Comparison of ENCODE assay signal across 14 cellular contexts in the genomic region with DNA sequence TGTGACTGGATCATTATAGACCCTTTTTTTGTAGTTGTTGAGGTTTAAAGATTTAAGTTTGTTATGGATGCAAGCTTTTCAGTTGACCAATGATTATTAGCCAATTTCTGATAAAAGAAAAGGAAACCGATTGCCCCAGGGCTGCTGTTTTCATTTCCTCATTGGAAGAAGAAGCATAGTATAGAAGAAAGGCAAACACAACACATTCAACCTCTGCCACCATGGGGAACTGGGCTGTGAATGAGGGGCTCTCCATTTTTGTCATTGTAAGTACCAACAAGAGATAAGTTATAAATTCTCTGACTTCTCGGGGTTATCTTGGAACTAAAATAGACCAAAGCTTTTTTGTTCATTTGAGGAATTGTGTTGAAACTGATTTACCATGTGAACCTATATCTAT. TPM values are rescaled to one million over a fixed set of nuclear protein-coding genes. Genes with fewer than 3 reads are reported as not detected.
A peak's percentile ranks its signal among the peaks of the same experiment; 100 is the strongest.
DNase-seq lines count a peak whose midpoint lies in the region; ATAC-seq, FAIRE-seq and TF ChIP-seq lines count a peak whose summit lies in the region.
"Had no signal": no experiment of that assay in that cellular context is flagged by ENCODE, and none has a peak within 500 bp of the region (broad histone marks: within the 10 kb centered on the region; RNA-seq: fewer than 3 reads in every experiment).

Gene CYBB, plus strand, starts transcription at position 203 of the 400 bp plus-strand sequence. Its CDS starts 19 bp downstream, at position 222.

- H3K4me3 Mint-ChIP-seq in natural killer cell = no peak within 1 kb of the TSS
- no peak within 1 kb of the TSS for H3K4me3 Mint-ChIP-seq in natural killer cell treated with Interleukin-12 subunit alpha and Interleukin-12 subunit beta and Interleukin-15 and Interleukin-18, amount 100 ng/mL, for 72 hours
- H3K4me3 Mint-ChIP-seq: activated naive CD4-positive, alpha-beta T cell treated with anti-CD3 and anti-CD28 coated beads, Interleukin-2, amount 50 U/mL, for 24 hours; endodermal cell had no signal

- no peaks in the 10 kb centered on the region for H3K27me3 ChIP-seq in lung (ENCODE audit: control insufficient read depth, insufficient read depth)
- H3K27me3 ChIP-seq: hepatocyte had no signal

- TF ChIP-seq POLR2A in NB4 (IDR thresholded peaks at IDR 0.05; ENCODE audit: extremely low read depth, insufficient read length) = no peak

- no peak for FAIRE-seq in HTR-8/SVneo (lab: Jason Lieb, UNC)

- H3K27ac ChIP-seq in lung (ENCODE audit: low read depth in 1 of 2, low read length in 1 of 2) = no peak within 1 kb of the TSS
- H3K27ac ChIP-seq: hepatocyte had no signal

- peaks cover 0 to 1% of the 10 kb centered on the region in 2 donors for H3K36me3 ChIP-seq in lung (ENCODE audit: control insufficient read depth in 2 of 2, insufficient read depth in 2 of 2, low read length in 2 of 2)

- DNase-seq in natural killer cell (no peak), NB4 (ENCODE audit: low read depth) (peak; percentile 50), lung (ENCODE audit: low spot score) (no peak), HTR-8/SVneo (ENCODE audit: insufficient read length, low spot score) (no peak), islet precursor cell (no peak)
- DNase-seq in natural killer cell treated with Interleukin-12 subunit alpha and Interleukin-12 subunit beta and Interleukin-15 and Interleukin-18, amount 100 ng/mL, for 72 hours (ENCODE audit: low spot score) = no peak
- DNase-seq in stimulated activated CD4-positive, alpha-beta T cell treated with anti-CD3 and anti-CD28 coated beads, Interleukin-4, amount 100 ng/mL, for 1 hour = no peak
- DNase-seq: activated CD4-positive, alpha-beta T cell treated with anti-CD3 and anti-CD28 coated beads, Interleukin-2, amount 50 U/mL, for 1 hour; endodermal cell; NCI-H2227 treated with DMSO at 0.1 percent for 48 hours had no signal

- no peaks in the 10 kb centered on the region for H3K4me1 ChIP-seq in lung (ENCODE audit: control insufficient read depth in 2 of 2, insufficient read depth in 2 of 2, low read length in 2 of 2)

- H3K9me3 Mint-ChIP-seq in natural killer cell = no peaks in the 10 kb centered on the region
- no peaks in the 10 kb centered on the region for H3K9me3 Mint-ChIP-seq in natural killer cell treated with Interleukin-12 subunit alpha and Interleukin-12 subunit beta and Interleukin-15 and Interleukin-18, amount 100 ng/mL, for 72 hours
- H3K9me3 Mint-ChIP-seq: activated naive CD4-positive, alpha-beta T cell treated with anti-CD3 and anti-CD28 coated beads, Interleukin-2, amount 50 U/mL, for 24 hours had no signal

- H3K4me1 Mint-ChIP-seq in natural killer cell = peaks cover 22% of the 10 kb centered on the region in 2 donors
- H3K4me1 Mint-ChIP-seq in natural killer cell treated with Interleukin-12 subunit alpha and Interleukin-12 subunit beta and Interleukin-15 and Interleukin-18, amount 100 ng/mL, for 72 hours (ENCODE audit: low read depth in 2 of 2) = peaks cover 18 to 20% of the 10 kb centered on the region in 2 donors
- H3K4me1 Mint-ChIP-seq: endodermal cell had no signal

- ATAC-seq in natural killer cell = no peak
- no peak for ATAC-seq in natural killer cell treated with Interleukin-12 subunit alpha and Interleukin-12 subunit beta and Interleukin-15 and Interleukin-18, amount 100 ng/mL, for 72 hours
- ATAC-seq in lung (ENCODE audit: insufficient read depth, low FRiP score) = no peak
- ATAC-seq in HG03521 (IDR thresholded peaks at IDR 0.05; ENCODE audit: unreplicated experiment) = no peak
- ATAC-seq: SK-N-SH treated with all-trans-retinoic acid at 6 μM for 48 hours had no signal

- no peak within 1 kb of the TSS for H3K27ac Mint-ChIP-seq in natural killer cell
- H3K27ac Mint-ChIP-seq in natural killer cell treated with Interleukin-12 subunit alpha and Interleukin-12 subunit beta and Interleukin-15 and Interleukin-18, amount 100 ng/mL, for 72 hours = no peak within 1 kb of the TSS
- H3K27ac Mint-ChIP-seq: activated naive CD4-positive, alpha-beta T cell treated with anti-CD3 and anti-CD28 coated beads, Interleukin-2, amount 50 U/mL, for 24 hours; endodermal cell had no signal

- no peak for TF ChIP-seq CTCF in natural killer cell (IDR thresholded peaks at IDR 0.05)
- no peak for TF ChIP-seq CTCF in NB4 (IDR thresholded peaks at IDR 0.05; ENCODE audit: low read depth, low read length)
- TF ChIP-seq CTCF in lung (IDR thresholded peaks at IDR 0.05; ENCODE audit: control extremely low read depth, extremely low read depth) = no peak

- peaks cover 0 to 2% of the 10 kb centered on the region in 2 donors for H3K9me3 ChIP-seq in lung (ENCODE audit: control insufficient read depth in 2 of 2, insufficient read depth in 1 of 2, low read length in 1 of 2)

- peaks cover 0 to 17% of the 10 kb centered on the region in 2 donors for H3K27me3 Mint-ChIP-seq in natural killer cell (ENCODE audit: low read depth in 2 of 2)
- H3K27me3 Mint-ChIP-seq in natural killer cell treated with Interleukin-12 subunit alpha and Interleukin-12 subunit beta and Interleukin-15 and Interleukin-18, amount 100 ng/mL, for 72 hours = peaks cover 0 to 11% of the 10 kb centered on the region in 2 donors
- H3K27me3 Mint-ChIP-seq: activated naive CD4-positive, alpha-beta T cell treated with anti-CD3 and anti-CD28 coated beads, Interleukin-2, amount 50 U/mL, for 24 hours had no signal

- intact Hi-C loops in natural killer cell (cut with micrococcal nuclease) = no loop called here

- peak within 1 kb of the TSS; percentile 71 for H3K4me3 ChIP-seq in NB4 (ENCODE audit: low read depth, low read length)
- no peak within 1 kb of the TSS for H3K4me3 ChIP-seq in lung
- H3K4me3 ChIP-seq: hepatocyte had no signal

- WGBS in lung, 2 donors = 27 to 58% methylated on average over 2 of the region's 2 CpGs

- H3K36me3 Mint-ChIP-seq in natural killer cell = no peaks in the 10 kb centered on the region
- no peaks in the 10 kb centered on the region for H3K36me3 Mint-ChIP-seq in natural killer cell treated with Interleukin-12 subunit alpha and Interleukin-12 subunit beta and Interleukin-15 and Interleukin-18, amount 100 ng/mL, for 72 hours
- H3K36me3 Mint-ChIP-seq: activated naive CD4-positive, alpha-beta T cell treated with anti-CD3 and anti-CD28 coated beads, Interleukin-2, amount 50 U/mL, for 24 hours had no signal

RNA-seq across cellular contexts. Expression of gene CYBB, which starts in this region (rescaled TPM):
- 10 to 100 TPM; 11.3 to 25.6 (median 20.9) TPM for total RNA-seq in natural killer cell
- total RNA-seq in natural killer cell treated with Interleukin-12 subunit alpha and Interleukin-12 subunit beta and Interleukin-15 and Interleukin-18, amount 100 ng/mL, for 72 hours = under 1 TPM; 0.10 to 0.70 TPM
- 100 to 1,000 TPM in 1 of 2 donors, 10 to 100 TPM in 1; 48.7 to 110 TPM for total RNA-seq in lung
- 10 to 100 TPM; 16.2 to 99.8 TPM for polyA plus RNA-seq in lung
- total RNA-seq: endodermal cell had no signal
- polyA plus RNA-seq: hepatocyte had no signal

Comparison
In these comparisons a context has a peak if more than half of its experiments do, and no peak if none do; other contexts are left out.
1. RNA of gene CYBB (total RNA-seq): 48.7 to 110 TPM in lung and 11.3 to 25.6 TPM in natural killer cell; 0.10 to 0.70 TPM in natural killer cell treated with Interleukin-12 subunit alpha and Interleukin-12 subunit beta and Interleukin-15 and Interleukin-18, amount 100 ng/mL, for 72 hours; every median in the first group is over 4 times any median in the second.